In genomic region chrX:109199726-109200125, GRCh38 we compare ENCODE assay signal across 27 cellular contexts.
DNase-seq lines count a peak whose midpoint lies in the region; ATAC-seq, FAIRE-seq and TF ChIP-seq lines count a peak whose summit lies in the region.
"Had no signal": no experiment of that assay in that cellular context is flagged by ENCODE, and none has a peak within 500 bp of the region (broad histone marks: within the 10 kb centered on the region; RNA-seq: fewer than 3 reads in every experiment).

No MANE protein-coding gene starts in this region.

- no peaks in the 10 kb centered on the region for H4K20me1 ChIP-seq in SK-N-SH (ENCODE audit: insufficient read depth)

- no peak for ATAC-seq in SK-N-SH treated with all-trans-retinoic acid at 6 μM for 48 hours
- ATAC-seq: gastroesophageal sphincter; lower lobe of right lung; PC-3; stimulated activated memory B cell treated with anti-CD40 and anti-IgM and Interleukin-4, amounts not matched to agents 10 μg/mL and 1 μg/mL and 100 μg/mL, for 72 hours had no signal

- POLR2A ChIA-PET in SK-N-SH (lab: Yijun Ruan, JAX) = no interaction called here

- H3K4me3 ChIP-seq in SK-N-SH (ENCODE audit: low read depth in 2 of 2, low read length in 1 of 2) = no peak overlapping the region
- H3K4me3 ChIP-seq in bronchial epithelial cell (ENCODE audit: low read depth, low read length) = no peak overlapping the region
- no peak overlapping the region for H3K4me3 ChIP-seq in tibial nerve
- H3K4me3 ChIP-seq: gastroesophageal sphincter, lower lobe of right lung, skin epidermis, thoracic aorta had no signal

- H3K9me2 ChIP-seq in SK-N-SH = no peaks in the 10 kb centered on the region

- H3K9ac ChIP-seq in SK-N-SH = no peak overlapping the region

- DNase-seq in SK-N-SH (no peak), bronchial epithelial cell (ENCODE audit: low read depth) (peak; percentile 0), foreskin melanocyte (peak; percentile 63), tibial nerve (ENCODE audit: low spot score in 2 of 2) (no peak), NCI-H2029 treated with DMSO at 0.1 percent for 48 hours (lab: John Stamatoyannopoulos, UW) (no peak), NK-92 (lab: John Stamatoyannopoulos, UW; ENCODE audit: unreplicated experiment) (no peak)
- DNase-seq in activated effector memory CD4-positive, alpha-beta T cell treated with anti-CD3 and anti-CD28 coated beads, Interleukin-2, amount 50 U/mL, for 16 hours = no peak
- DNase-seq: activated CD4-positive, alpha-beta T cell treated with anti-CD3 and anti-CD28 coated beads for 48 hours; activated T-cell treated with anti-CD3 and anti-CD28 coated beads, Interleukin-2, amount 50 U/mL, for 48 hours; COR-L47; DMS79 treated with DMSO at 0.1 percent for 48 hours; KBM-7; lower lobe of right lung; NCI-H1694 treated with DMSO at 0.1 percent for 48 hours; NCI-H2227 treated with DMSO at 0.1 percent for 48 hours; NCI-H82; PC-3; stimulated activated CD4-positive, alpha-beta T cell treated with anti-CD3 and anti-CD28 coated beads, Interleukin-2, amount 100 ng/mL, for 24 hours had no signal

- no peaks in the 10 kb centered on the region for H3K27me3 ChIP-seq in SK-N-SH (ENCODE audit: insufficient read depth)
- no peaks in the 10 kb centered on the region for H3K27me3 ChIP-seq in bronchial epithelial cell (ENCODE audit: control insufficient read depth, insufficient read depth, low read length)
- H3K27me3 ChIP-seq in tibial nerve = no peaks in the 10 kb centered on the region
- H3K27me3 ChIP-seq: gastroesophageal sphincter, neutrophil had no signal

- no peak for TF ChIP-seq RAD21 in SK-N-SH (IDR thresholded peaks at IDR 0.05; ENCODE audit: low read length)

- TF ChIP-seq POLR2A in tibial nerve (IDR thresholded peaks at IDR 0.05) = no peak

- TF ChIP-seq CTCF in SK-N-SH (IDR thresholded peaks at IDR 0.05) (no peak), bronchial epithelial cell (IDR thresholded peaks at IDR 0.05; ENCODE audit: insufficient read depth, low read length, severe bottlenecking) (no peak), tibial nerve (IDR thresholded peaks at IDR 0.05) (no peak)

- H3K79me2 ChIP-seq in SK-N-SH (ENCODE audit: insufficient read depth) = no peaks in the 10 kb centered on the region

- H2AFZ ChIP-seq in SK-N-SH (ENCODE audit: low read depth) = no peak overlapping the region

- H3K9me3 ChIP-seq in SK-N-SH (no peaks in the 10 kb centered on the region), tibial nerve (peaks cover 0 to 2% (median 0%) of the 10 kb centered on the region in 4 donors)
- H3K9me3 ChIP-seq: gastroesophageal sphincter, lower lobe of right lung, neutrophil, thoracic aorta had no signal

- H3F3A ChIP-seq in SK-N-SH (replicated peaks; ENCODE audit: insufficient read depth) = no peaks in the 10 kb centered on the region

- no peak for FAIRE-seq in bronchial epithelial cell (lab: Jason Lieb, UNC)
- FAIRE-seq: GM12891, keratinocyte had no signal

- WGBS in SK-N-SH (ENCODE audit: low lambda C conversion rate) = 0% methylated on average over 2 of the region's 2 CpGs
- 10 to 27% methylated on average over 2 of the region's 2 CpGs for WGBS in tibial nerve, 2 donors

- CTCF ChIA-PET in SK-N-SH (lab: Yijun Ruan, JAX) = no interaction called here

- TF ChIP-seq EP300 in SK-N-SH (IDR thresholded peaks at IDR 0.05; ENCODE audit: borderline replicate concordance in 1 of 2, low read depth in 1 of 2, low read length in 1 of 2) (no peak), tibial nerve (IDR thresholded peaks at IDR 0.05) (no peak)

- H3K4me2 ChIP-seq in SK-N-SH = no peak overlapping the region

- H3K4me1 ChIP-seq in SK-N-SH (ENCODE audit: control insufficient read depth in 1 of 2, insufficient read depth in 2 of 2, low read depth in 1 of 2, low read length in 1 of 2) (no peaks in the 10 kb centered on the region), tibial nerve (peaks cover 0 to 5% (median 0%) of the 10 kb centered on the region in 4 donors)
- H3K4me1 ChIP-seq: gastroesophageal sphincter, lower lobe of right lung had no signal

- H3K27ac ChIP-seq in SK-N-SH (ENCODE audit: low read depth in 2 of 2, low read length in 1 of 2) = no peak overlapping the region
- no peak overlapping the region for H3K27ac ChIP-seq in tibial nerve
- H3K27ac ChIP-seq: 22Rv1, gastroesophageal sphincter, lower lobe of right lung, neutrophil, skin epidermis, thoracic aorta had no signal

- no peaks in the 10 kb centered on the region for H3K36me3 ChIP-seq in SK-N-SH (replicated peaks in 1 of 2; ENCODE audit: control insufficient read depth in 1 of 2, insufficient read depth in 2 of 2, low read length in 1 of 2)
- no peaks in the 10 kb centered on the region for H3K36me3 ChIP-seq in bronchial epithelial cell (ENCODE audit: control insufficient read depth, insufficient read depth, low read length)
- H3K36me3 ChIP-seq in tibial nerve = no peaks in the 10 kb centered on the region
- H3K36me3 ChIP-seq: gastroesophageal sphincter, lower lobe of right lung, neutrophil, thoracic aorta had no signal

TF ChIP-seq in SK-N-SH, 30 proteins besides CTCF, POLR2A, EP300 and RAD21 (continues in another document):
- no peak for TF ChIP-seq FOXM1 (IDR thresholded peaks at IDR 0.05; ENCODE audit: low read depth)
- no peak for TF ChIP-seq GATA2 (CRISPR knock-in tag; IDR thresholded peaks at IDR 0.05)
- TF ChIP-seq FOSL2 (IDR thresholded peaks at IDR 0.05; ENCODE audit: borderline replicate concordance, low read depth) = peak; percentile 18; the same call in 1 of the 2 replicates
- TF ChIP-seq PBX3 (IDR thresholded peaks at IDR 0.05) = no peak

TF ChIP-seq in SK-N-SH treated with all-trans-retinoic acid at 6 μM for 48 hours, 23 proteins besides CTCF, POLR2A, EP300 and RAD21:
- TF ChIP-seq TCF4 (CRISPR knock-in tag; IDR thresholded peaks at IDR 0.05; ENCODE audit: borderline replicate concordance) (no peak), ARNTL (CRISPR knock-in tag; IDR thresholded peaks at IDR 0.05; ENCODE audit: borderline replicate concordance, low read depth) (no peak), ESRRG (CRISPR knock-in tag; IDR thresholded peaks at IDR 0.05) (no peak), ZNF8 (CRISPR knock-in tag; IDR thresholded peaks at IDR 0.05) (no peak), PPARA (CRISPR knock-in tag; IDR thresholded peaks at IDR 0.05; ENCODE audit: borderline replicate concordance) (no peak), CSRNP3 (CRISPR knock-in tag; IDR thresholded peaks at IDR 0.05) (no peak), ZFP3 (CRISPR knock-in tag; IDR thresholded peaks at IDR 0.05) (no peak)

Comparison
In these comparisons a context has a peak if more than half of its experiments do, and no peak if none do; other contexts are left out.
1. DNase-seq: peak in bronchial epithelial cell (single experiment) and foreskin melanocyte (single experiment); none in SK-N-SH (single experiment), tibial nerve (0 of 2), NCI-H2029 treated with DMSO at 0.1 percent for 48 hours (single experiment), activated effector memory CD4-positive, alpha-beta T cell treated with anti-CD3 and anti-CD28 coated beads, Interleukin-2, amount 50 U/mL, for 16 hours (single experiment) and NK-92 (single experiment).